In the genomic region with DNA sequence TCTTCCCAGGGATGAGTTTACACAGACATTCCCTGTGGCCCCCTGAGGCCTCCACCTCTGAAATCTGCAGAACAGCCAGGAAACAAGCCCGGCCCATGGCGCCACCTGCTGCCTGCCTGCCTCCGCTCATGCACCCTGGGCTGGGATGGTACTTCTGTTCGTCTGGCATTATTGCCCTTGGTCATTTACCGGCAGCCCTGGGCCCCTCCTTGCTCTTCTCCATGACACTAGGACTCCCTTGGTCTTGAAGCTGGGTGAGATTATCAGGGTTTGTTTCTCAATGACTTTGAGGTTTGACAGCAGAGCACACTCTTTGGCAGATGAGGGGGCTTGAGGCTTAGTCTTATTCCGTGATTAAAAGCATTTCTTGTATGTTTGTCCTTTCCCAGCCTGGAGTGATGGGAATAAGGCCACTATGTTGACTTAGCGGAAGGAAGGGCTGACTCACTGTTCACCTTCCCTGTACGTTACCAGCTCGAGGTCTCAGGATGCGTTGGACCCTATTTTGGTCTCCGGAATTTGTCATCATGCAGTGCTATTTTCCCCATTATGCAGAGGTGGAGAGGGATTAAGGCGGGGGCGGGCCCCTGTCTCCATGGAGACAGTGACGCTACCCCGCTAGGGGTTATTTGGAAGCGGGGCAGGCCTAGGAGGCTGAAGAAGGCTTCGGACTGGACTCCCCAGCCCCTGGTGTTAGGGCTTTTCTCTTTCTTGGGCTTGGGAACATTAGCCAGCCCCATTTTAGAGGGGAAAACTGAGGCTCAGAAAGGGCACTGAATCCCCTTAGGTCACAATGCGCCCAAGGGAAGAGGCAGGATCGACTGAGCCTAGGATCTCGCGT, we compare ENCODE assay signal across 1 cellular context.
A peak's percentile ranks its signal among the peaks of the same experiment; 100 is the strongest.
TF ChIP-seq lines count a peak whose summit lies in the region.

No MANE protein-coding gene starts in this region.

TF ChIP-seq in K562, 482 proteins besides CTCF, POLR2A, EP300 and RAD21 (continued from another document):
- TF ChIP-seq, protein P1, sequence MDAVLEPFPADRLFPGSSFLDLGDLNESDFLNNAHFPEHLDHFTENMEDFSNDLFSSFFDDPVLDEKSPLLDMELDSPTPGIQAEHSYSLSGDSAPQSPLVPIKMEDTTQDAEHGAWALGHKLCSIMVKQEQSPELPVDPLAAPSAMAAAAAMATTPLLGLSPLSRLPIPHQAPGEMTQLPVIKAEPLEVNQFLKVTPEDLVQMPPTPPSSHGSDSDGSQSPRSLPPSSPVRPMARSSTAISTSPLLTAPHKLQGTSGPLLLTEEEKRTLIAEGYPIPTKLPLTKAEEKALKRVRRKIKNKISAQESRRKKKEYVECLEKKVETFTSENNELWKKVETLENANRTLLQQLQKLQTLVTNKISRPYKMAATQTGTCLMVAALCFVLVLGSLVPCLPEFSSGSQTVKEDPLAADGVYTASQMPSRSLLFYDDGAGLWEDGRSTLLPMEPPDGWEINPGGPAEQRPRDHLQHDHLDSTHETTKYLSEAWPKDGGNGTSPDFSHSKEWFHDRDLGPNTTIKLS (IDR thresholded peaks at IDR 0.05; ENCODE audit: borderline replicate concordance, low read depth): 0 out of 2 replicates have a peak, but pooled peaks have one; percentile 21
- TF ChIP-seq, protein P2, sequence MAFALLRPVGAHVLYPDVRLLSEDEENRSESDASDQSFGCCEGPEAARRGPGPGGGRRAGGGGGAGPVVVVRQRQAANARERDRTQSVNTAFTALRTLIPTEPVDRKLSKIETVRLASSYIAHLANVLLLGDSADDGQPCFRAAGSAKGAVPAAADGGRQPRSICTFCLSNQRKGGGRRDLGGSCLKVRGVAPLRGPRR (CRISPR knock-in tag; IDR thresholded peaks at IDR 0.05): no peak
- TF ChIP-seq GATA2 (CRISPR knock-in tag; IDR thresholded peaks at IDR 0.05) (no peak), SP1 (CRISPR knock-in tag; IDR thresholded peaks at IDR 0.05) (peak; percentile 28; the same call in 1 of the 2 replicates)
TF ChIP-seq in K562: peak in this region for 19.
